Comparison of ENCODE assay signal across 11 cellular contexts in the genomic region with DNA sequence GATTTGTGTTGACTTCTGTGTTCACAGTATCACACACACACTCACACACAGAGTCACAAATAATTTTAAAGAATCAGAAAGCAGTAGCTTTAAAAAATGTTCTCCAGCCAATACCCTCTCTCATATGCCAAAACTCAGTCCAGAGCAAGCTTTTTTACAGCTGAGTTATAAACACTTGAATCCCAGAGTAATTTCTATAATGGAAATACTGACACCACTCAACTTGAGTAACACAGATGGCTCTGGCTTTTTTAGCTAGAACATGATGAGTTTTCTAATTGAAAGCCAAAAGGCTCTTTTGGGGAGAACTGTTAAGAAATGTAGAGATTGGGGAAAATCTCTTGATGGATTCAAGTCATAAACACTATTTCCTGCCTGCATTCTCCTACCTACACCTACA.
"Had no signal": no experiment of that assay in that cellular context is flagged by ENCODE, and none has a peak within 500 bp of the region (broad histone marks: within the 10 kb centered on the region; RNA-seq: fewer than 3 reads in every experiment).

No MANE protein-coding gene starts in this region.

- H3K36me3 Mint-ChIP-seq: type B pancreatic cell had no signal

- H3K27ac Mint-ChIP-seq: stimulated activated naive B cell treated with anti-CD40 and anti-IgM and Interleukin-4, amounts not matched to agents 10 μg/mL and 1 μg/mL and 100 μg/mL, for 72 hours; type B pancreatic cell had no signal

- H3K27me3 ChIP-seq: gastrocnemius medialis, pancreas had no signal

- H3K36me3 ChIP-seq: gastrocnemius medialis, pancreas had no signal

- ATAC-seq: gastrocnemius medialis; stimulated activated naive B cell treated with anti-CD40 and anti-IgM and Interleukin-4, amounts not matched to agents 10 μg/mL and 1 μg/mL and 100 μg/mL, for 72 hours had no signal

- H3K27ac ChIP-seq: epithelial cell of prostate, gastrocnemius medialis, pancreas had no signal

- H3K27me3 Mint-ChIP-seq: stimulated activated naive B cell treated with anti-CD40 and anti-IgM and Interleukin-4, amounts not matched to agents 10 μg/mL and 1 μg/mL and 100 μg/mL, for 72 hours; type B pancreatic cell had no signal

- DNase-seq: activated CD4-positive, alpha-beta T cell treated with anti-CD3 and anti-CD28 coated beads, Interleukin-2, amount 50 U/mL, for 1 hour; activated effector memory CD4-positive, alpha-beta T cell treated with anti-CD3 and anti-CD28 coated beads, Interleukin-2, amount 50 U/mL, for 16 hours; gastrocnemius medialis; islet precursor cell; mammary epithelial cell; naive B cell; pancreas; stimulated activated CD4-positive, alpha-beta T cell treated with anti-CD3 and anti-CD28 coated beads, Interleukin-2, amount 100 ng/mL, for 48 hours; stimulated activated naive B cell treated with anti-CD40 and anti-IgM and Interleukin-4, amounts not matched to agents 10 μg/mL and 1 μg/mL and 100 μg/mL, for 72 hours had no signal

- H3K9me3 Mint-ChIP-seq: type B pancreatic cell had no signal

- H3K4me3 ChIP-seq: gastrocnemius medialis, pancreas had no signal

- H3K4me1 ChIP-seq: gastrocnemius medialis, pancreas had no signal

- H3K4me3 Mint-ChIP-seq: naive B cell; stimulated activated naive B cell treated with anti-CD40 and anti-IgM and Interleukin-4, amounts not matched to agents 10 μg/mL and 1 μg/mL and 100 μg/mL, for 72 hours; type B pancreatic cell had no signal

- H3K9me3 ChIP-seq: gastrocnemius medialis, pancreas had no signal
